22 cellular contexts compared by ENCODE assay signal in genomic region chr4:54587516-54587915, GRCh38.
DNase-seq lines count a peak whose midpoint lies in the region; ATAC-seq, FAIRE-seq and TF ChIP-seq lines count a peak whose summit lies in the region.
"Had no signal": no experiment of that assay in that cellular context is flagged by ENCODE, and none has a peak within 500 bp of the region (broad histone marks: within the 10 kb centered on the region; RNA-seq: fewer than 3 reads in every experiment).

No MANE protein-coding gene starts in this region.

- H3K9me3 ChIP-seq in HAP-1 (no peaks in the 10 kb centered on the region), K562 (replicated peaks; ENCODE audit: control insufficient read depth, insufficient read depth, low read depth, low read length) (no peaks in the 10 kb centered on the region), mesenchymal stem cell (ENCODE audit: control insufficient read depth, low read length) (no peaks in the 10 kb centered on the region), transverse colon (no peaks in the 10 kb centered on the region)
- H3K9me3 ChIP-seq: BLaER1 treated with 17β-estradiol and CSF1 and Interleukin-3, amounts not matched to agents 10 nM and 100 nM had no signal

- in situ Hi-C loops in HAP-1 (cut with MboI; ENCODE audit: low sequenced_read_pairs), result no loop called here
- in situ Hi-C loops in K562 (cut with MboI), result no loop called here
- in situ Hi-C loops in transverse colon (cut with MboI; ENCODE audit: low pct_ligation_motif_present in 1 of 4, low pct_unique_long_range_greater_than_20kb in 1 of 4, low sequenced_read_pairs in 3 of 4), result no loop called here

- no peak overlapping the region for H2BK12ac ChIP-seq in mesenchymal stem cell (ENCODE audit: low read length in 2 of 2)

- H2AK5ac ChIP-seq in mesenchymal stem cell (ENCODE audit: low read length, severe bottlenecking), result no peak overlapping the region

- H3K9ac ChIP-seq in K562 (ENCODE audit: insufficient read depth in 1 of 2, low read depth in 2 of 2, low read length in 2 of 2) (no peak overlapping the region), mesenchymal stem cell (ENCODE audit: low read length) (no peak overlapping the region)
- H3K9ac ChIP-seq: BLaER1 treated with 17β-estradiol and CSF1 and Interleukin-3, amounts not matched to agents 10 nM and 100 nM had no signal

- no peak for TF ChIP-seq CTCF in K562 (IDR thresholded peaks at IDR 0.05 in 2 of 3, conservative IDR thresholded peaks at IDR 0.05 in 1 of 3; ENCODE audit: insufficient read depth in 2 of 3, low read depth in 1 of 3, low read length in 3 of 3)
- no peak for TF ChIP-seq CTCF in transverse colon (IDR thresholded peaks at IDR 0.05)

- no peak overlapping the region for H3K14ac ChIP-seq in mesenchymal stem cell (ENCODE audit: low read length in 2 of 2)

- no peak for FAIRE-seq in K562 (lab: Jason Lieb, UNC)
- FAIRE-seq: G401.6, GM12892, H54, HepG2 had no signal

- H3K9me1 ChIP-seq in K562 (ENCODE audit: control insufficient read depth, insufficient read depth, low read length), result no peaks in the 10 kb centered on the region

- H2BK120ac ChIP-seq in mesenchymal stem cell (ENCODE audit: low read depth, low read length), result no peak overlapping the region

- POLR2A ChIA-PET in K562 (lab: Yijun Ruan, JAX), result interaction anchor here (1.2 kb wide), 2 partner anchors 16 to 17 kb away, joined by 3 read pairs; no protein-coding TSS in a partner anchor

- H3K23ac ChIP-seq in mesenchymal stem cell (ENCODE audit: low read length in 2 of 2), result no peak overlapping the region

- H3K79me2 ChIP-seq in K562 (ENCODE audit: control insufficient read depth, insufficient read depth, low read length), result no peaks in the 10 kb centered on the region

- DNase-seq in HAP-1 (ENCODE audit: low spot score in 2 of 2) (peak; percentile 32 to 88), K562 (ENCODE audit: extremely low read depth in 1 of 4, low spot score in 3 of 4) (no peak), mesenchymal stem cell (no peak), transverse colon (no peak), OCI-M1 (lab: John Stamatoyannopoulos, UW) (no peak), epidermal melanocyte (ENCODE audit: insufficient read length, low spot score) (no peak)
- DNase-seq in effector CD4-positive, alpha-beta T cell, result no peak
- DNase-seq: CD4-positive, CD25-positive, alpha-beta regulatory T cell; CD8-positive, alpha-beta memory T cell; COR-L47; DMS 273 treated with DMSO at 0.1 percent for 48 hours; DMS53; DND-41; HFFc6 had no signal

- H2BK15ac ChIP-seq in mesenchymal stem cell (ENCODE audit: low read depth, poor library complexity, severe bottlenecking), result no peak overlapping the region

- peak overlapping the region; percentile 48 for H4K8ac ChIP-seq in mesenchymal stem cell (ENCODE audit: low read length)

- no peaks in the 10 kb centered on the region for H3K36me3 ChIP-seq in HAP-1 (replicated peaks)
- H3K36me3 ChIP-seq in K562 (ENCODE audit: control insufficient read depth, insufficient read depth, low read length), result no peaks in the 10 kb centered on the region; the same call in 2 of the 3 replicates
- no peaks in the 10 kb centered on the region for H3K36me3 ChIP-seq in mesenchymal stem cell (ENCODE audit: control insufficient read depth in 1 of 2, insufficient read depth in 2 of 2, low read depth in 1 of 2, low read length in 2 of 2)
- no peaks in the 10 kb centered on the region for H3K36me3 ChIP-seq in transverse colon
- H3K36me3 ChIP-seq: BLaER1 treated with 17β-estradiol and CSF1 and Interleukin-3, amounts not matched to agents 10 nM and 100 nM had no signal

- no peaks in the 10 kb centered on the region for H3K79me1 ChIP-seq in mesenchymal stem cell (replicated peaks; ENCODE audit: low read length, poor library complexity, severe bottlenecking)

- intact Hi-C loops in K562 (cut with micrococcal nuclease), result loop anchor here (5.0 kb wide), 1 partner anchor 70 kb away; the partner anchor contains the start of gene KIT
- intact Hi-C loops in transverse colon (cut with DNase I; ENCODE audit: low total_unique reads), result no loop called here

- CTCF ChIA-PET in K562 (lab: Yijun Ruan, JAX; ENCODE audit: low intra/inter-chr PET ratio), result no interaction called here

- H3K4ac ChIP-seq in mesenchymal stem cell (ENCODE audit: low read depth in 1 of 2, low read length in 2 of 2), result no peak overlapping the region

- no TSS peak for BruUV-seq in K562 (replicated peaks; lab: Mats Ljungman, UMichigan)

- H3K27ac ChIP-seq in K562 (ENCODE audit: extremely low read depth, low read depth, low read length) (no peak overlapping the region), mesenchymal stem cell (ENCODE audit: low read length, poor library complexity, severe bottlenecking) (no peak overlapping the region), transverse colon (peak overlapping the region in 3 of 4 donors; percentile 66 to 81 (median 79))
- H3K27ac ChIP-seq: BLaER1 treated with 17β-estradiol and CSF1 and Interleukin-3, amounts not matched to agents 10 nM and 100 nM had no signal

- no peak overlapping the region for H3K4me2 ChIP-seq in K562 (ENCODE audit: insufficient read depth, low read length)
- no peak overlapping the region for H3K4me2 ChIP-seq in mesenchymal stem cell (ENCODE audit: low read length, poor library complexity, severe bottlenecking)
- H3K4me2 ChIP-seq: BLaER1 treated with 17β-estradiol and CSF1 and Interleukin-3, amounts not matched to agents 10 nM and 100 nM; GM23338 had no signal

- no peak for TF ChIP-seq POLR2A in K562 (conservative IDR thresholded peaks at IDR 0.05)
- TF ChIP-seq POLR2A in transverse colon (IDR thresholded peaks at IDR 0.05), result no peak

- H2BK5ac ChIP-seq in mesenchymal stem cell (ENCODE audit: low read depth, low read length, poor library complexity, severe bottlenecking), result no peak overlapping the region

- no peak overlapping the region for H3K4me3 ChIP-seq in HAP-1
- H3K4me3 ChIP-seq in K562, result no peak overlapping the region
- no peak overlapping the region for H3K4me3 ChIP-seq in mesenchymal stem cell (ENCODE audit: insufficient read depth in 1 of 2, low read depth in 1 of 2, low read length in 2 of 2)
- no peak overlapping the region for H3K4me3 ChIP-seq in transverse colon
- H3K4me3 ChIP-seq: BLaER1 treated with 17β-estradiol and CSF1 and Interleukin-3, amounts not matched to agents 10 nM and 100 nM; GM23338 had no signal

- H2AFZ ChIP-seq in K562 (ENCODE audit: low read depth, low read length) (peak overlapping the region; percentile 20; the same call in 1 of the 2 replicates), mesenchymal stem cell (ENCODE audit: low read depth, low read length) (no peak overlapping the region)
- H2AFZ ChIP-seq: GM23338 had no signal

- TF ChIP-seq RAD21 in K562 (CRISPR knock-in tag; conservative IDR thresholded peaks at IDR 0.05 in 1 of 2, IDR thresholded peaks at IDR 0.05 in 1 of 2), result no peak

- TF ChIP-seq EP300 in K562 (IDR thresholded peaks at IDR 0.05; ENCODE audit: low read length) (no peak), transverse colon (IDR thresholded peaks at IDR 0.05; ENCODE audit: low read depth) (no peak)

- peaks cover 29% of the 10 kb centered on the region for H3K4me1 ChIP-seq in HAP-1
- peaks cover 0 to 44% of the 10 kb centered on the region in 2 experiments; a peak in 4 of 5 replicates for H3K4me1 ChIP-seq in K562 (replicated peaks in 1 of 2; ENCODE audit: control insufficient read depth in 2 of 2, insufficient read depth in 2 of 2, low read length in 2 of 2)
- peaks cover 4% of the 10 kb centered on the region for H3K4me1 ChIP-seq in mesenchymal stem cell (ENCODE audit: control insufficient read depth, insufficient read depth, low read depth, low read length)
- H3K4me1 ChIP-seq in transverse colon, result peaks cover 5 to 12% (median 6%) of the 10 kb centered on the region in 4 donors
- H3K4me1 ChIP-seq: BLaER1 treated with 17β-estradiol and CSF1 and Interleukin-3, amounts not matched to agents 10 nM and 100 nM had no signal

- H3K27me3 ChIP-seq in HAP-1 (ENCODE audit: low read depth), result no peaks in the 10 kb centered on the region
- no peaks in the 10 kb centered on the region for H3K27me3 ChIP-seq in K562 (ENCODE audit: control insufficient read depth in 2 of 2, insufficient read depth in 2 of 2, low read length in 2 of 2)
- H3K27me3 ChIP-seq in mesenchymal stem cell (ENCODE audit: control insufficient read depth in 1 of 2, insufficient read depth in 1 of 2, low read length in 2 of 2), result no peaks in the 10 kb centered on the region
- no peaks in the 10 kb centered on the region for H3K27me3 ChIP-seq in transverse colon
- H3K27me3 ChIP-seq: BLaER1 treated with 17β-estradiol and CSF1 and Interleukin-3, amounts not matched to agents 10 nM and 100 nM had no signal

- no peak overlapping the region for H4K91ac ChIP-seq in mesenchymal stem cell (ENCODE audit: low read length)

- 88% methylated on average over 1 of the region's 1 CpG for WGBS in K562 (ENCODE audit: insufficient coverage, low coverage, missing lambda C conversion rate)
- 100% methylated on average over 1 of the region's 1 CpG for WGBS in mesenchymal stem cell
- 86 to 89% methylated on average over 1 of the region's 1 CpG for WGBS in transverse colon (ENCODE audit: low coverage in 1 of 2), 2 donors

- H4K20me1 ChIP-seq in K562 (replicated peaks; ENCODE audit: control insufficient read depth, insufficient read depth, low read length), result no peaks in the 10 kb centered on the region
- H4K20me1 ChIP-seq: BLaER1 treated with 17β-estradiol and CSF1 and Interleukin-3, amounts not matched to agents 10 nM and 100 nM had no signal

- H3K18ac ChIP-seq in mesenchymal stem cell (ENCODE audit: low read depth in 1 of 2, low read length in 2 of 2), result no peak overlapping the region

- ATAC-seq in K562, result no peak
- no peak for ATAC-seq in HG03139 (IDR thresholded peaks at IDR 0.05; ENCODE audit: unreplicated experiment)
- ATAC-seq: GM23338, HCT116, HepG2 had no signal

TF ChIP-seq in K562, 482 proteins besides CTCF, POLR2A, EP300 and RAD21:
- TF ChIP-seq RBM25 (IDR thresholded peaks at IDR 0.05; ENCODE audit: low read depth, low read length, severe bottlenecking) (peak; percentile 26), ZNF77 (CRISPR knock-in tag; IDR thresholded peaks at IDR 0.05) (no peak), ZNF589 (CRISPR knock-in tag; IDR thresholded peaks at IDR 0.05; ENCODE audit: low read depth) (0 out of 2 replicates have a peak, but pooled peaks have one; percentile 37)

Comparison
In these comparisons a context has a peak if more than half of its experiments do, and no peak if none do; other contexts are left out.
1. DNase-seq: peak in HAP-1 (2 of 2); none in K562 (0 of 4), mesenchymal stem cell (single experiment), transverse colon (single experiment), OCI-M1 (single experiment), effector CD4-positive, alpha-beta T cell (single experiment) and epidermal melanocyte (single experiment).
2. H3K27ac ChIP-seq: peak in transverse colon (3 of 4); none in K562 (single experiment) and mesenchymal stem cell (single experiment).